Comparison of ENCODE assay signal across 27 cellular contexts in genomic region chr12:101599311-101599710, GRCh38. TPM values are rescaled to one million over a fixed set of nuclear protein-coding genes. Genes with fewer than 3 reads are reported as not detected.
"Had no signal": no experiment of that assay in that cellular context is flagged by ENCODE, and none has a peak within 500 bp of the region (broad histone marks: within the 10 kb centered on the region; RNA-seq: fewer than 3 reads in every experiment).

No MANE protein-coding gene starts in this region.

- H3K9me3 ChIP-seq: colonic mucosa, prostate gland, upper lobe of left lung had no signal

- H3K9me3 Mint-ChIP-seq: activated naive CD8-positive, alpha-beta T cell treated with anti-CD3 and anti-CD28 coated beads, Interleukin-2, amount 10 ng/mL, durations not matched to agents 7 days and 5 days; activated T-helper 1 cell treated with anti-CD3 and anti-CD28 coated beads, Interleukin-12 subunit alpha, Interleukin-12 subunit beta, Interleukin-2, Interleukin-4 antibody, amounts not matched to agents 30 ng/mL and 10 ng/mL and 1 ng/mL, durations not matched to agents 14 hours and 24 hours and 36 hours; central memory CD8-positive, alpha-beta T cell; endodermal cell; naive B cell; neural crest cell; stimulated activated naive CD8-positive, alpha-beta T cell treated with anti-CD3 and anti-CD28 coated beads, Interleukin-15, amount 100 ng/mL, for 72 hours had no signal

- H3K27me3 ChIP-seq: colonic mucosa, upper lobe of left lung had no signal

- H3K4me3 Mint-ChIP-seq: activated CD4-positive, alpha-beta T cell treated with anti-CD3 and anti-CD28 coated beads for 36 hours; activated naive CD8-positive, alpha-beta T cell treated with anti-CD3 and anti-CD28 coated beads, Interleukin-2, amount 10 ng/mL, durations not matched to agents 7 days and 5 days; activated T-helper 1 cell treated with anti-CD3 and anti-CD28 coated beads, Interleukin-12 subunit alpha, Interleukin-12 subunit beta, Interleukin-2, Interleukin-4 antibody, amounts not matched to agents 30 ng/mL and 10 ng/mL and 1 ng/mL, durations not matched to agents 14 hours and 24 hours and 36 hours; central memory CD8-positive, alpha-beta T cell; endodermal cell; naive B cell; neural crest cell; stimulated activated naive CD8-positive, alpha-beta T cell treated with anti-CD3 and anti-CD28 coated beads, Interleukin-15, amount 100 ng/mL, for 72 hours had no signal

- DNase-seq: activated CD4-positive, alpha-beta T cell treated with anti-CD3 and anti-CD28 coated beads for 36 hours; activated CD4-positive, alpha-beta T cell treated with anti-CD3 and anti-CD28 coated beads, Interleukin-2, amount 50 U/mL, for 48 hours; activated naive CD8-positive, alpha-beta T cell treated with anti-CD3 and anti-CD28 coated beads, Interleukin-2, amount 10 ng/mL, durations not matched to agents 7 days and 5 days; activated T-cell treated with anti-CD3 and anti-CD28 coated beads for 4 hours; anterior cingulate cortex; colonic mucosa; endodermal cell; foreskin fibroblast; glutamatergic neuron; naive B cell; right cardiac atrium; stimulated activated CD4-positive, alpha-beta T cell treated with anti-CD3 and anti-CD28 coated beads, Interleukin-15, amount 100 ng/mL, for 24 hours; stimulated activated CD4-positive, alpha-beta T cell treated with anti-CD3 and anti-CD28 coated beads, Interleukin-2, amount 100 ng/mL, for 48 hours; stimulated activated naive CD8-positive, alpha-beta T cell treated with anti-CD3 and anti-CD28 coated beads, Interleukin-15, amount 100 ng/mL, for 72 hours; upper lobe of left lung; WERI-Rb-1 had no signal

- H3K4me3 ChIP-seq: colonic mucosa, prostate gland, upper lobe of left lung had no signal

- H3K27ac ChIP-seq: colonic mucosa, epithelial cell of prostate, upper lobe of left lung, WERI-Rb-1 had no signal

- H3K4me1 ChIP-seq: colonic mucosa, prostate gland, upper lobe of left lung had no signal

- H3K4me1 Mint-ChIP-seq: activated naive CD8-positive, alpha-beta T cell treated with anti-CD3 and anti-CD28 coated beads, Interleukin-2, amount 10 ng/mL, durations not matched to agents 7 days and 5 days; central memory CD8-positive, alpha-beta T cell; naive B cell had no signal

- ATAC-seq: activated CD4-positive, alpha-beta T cell treated with anti-CD3 and anti-CD28 coated beads for 36 hours; left lobe of liver; right cardiac atrium; stimulated activated naive CD8-positive, alpha-beta T cell treated with anti-CD3 and anti-CD28 coated beads, Interleukin-15, amount 100 ng/mL, for 72 hours had no signal

- H3K36me3 ChIP-seq: colonic mucosa, prostate gland, upper lobe of left lung, WERI-Rb-1 had no signal

- H3K27ac Mint-ChIP-seq: activated CD4-positive, alpha-beta T cell treated with anti-CD3 and anti-CD28 coated beads for 36 hours; activated naive CD8-positive, alpha-beta T cell treated with anti-CD3 and anti-CD28 coated beads, Interleukin-2, amount 10 ng/mL, durations not matched to agents 7 days and 5 days; activated T-helper 1 cell treated with anti-CD3 and anti-CD28 coated beads, Interleukin-12 subunit alpha, Interleukin-12 subunit beta, Interleukin-2, Interleukin-4 antibody, amounts not matched to agents 30 ng/mL and 10 ng/mL and 1 ng/mL, durations not matched to agents 14 hours and 24 hours and 36 hours; stimulated activated naive CD8-positive, alpha-beta T cell treated with anti-CD3 and anti-CD28 coated beads, Interleukin-15, amount 100 ng/mL, for 72 hours had no signal

- H3K36me3 Mint-ChIP-seq: activated naive CD8-positive, alpha-beta T cell treated with anti-CD3 and anti-CD28 coated beads, Interleukin-2, amount 10 ng/mL, durations not matched to agents 7 days and 5 days; naive B cell had no signal

- H3K27me3 Mint-ChIP-seq: central memory CD8-positive, alpha-beta T cell had no signal

RNA-seq across cellular contexts. Expression of gene MYBPC1, which starts 4.5 kb away (rescaled TPM):
- total RNA-seq: activated CD4-positive, alpha-beta T cell treated with anti-CD3 and anti-CD28 coated beads for 36 hours; activated naive CD8-positive, alpha-beta T cell treated with anti-CD3 and anti-CD28 coated beads, Interleukin-2, amount 10 ng/mL, durations not matched to agents 7 days and 5 days; activated T-helper 1 cell treated with anti-CD3 and anti-CD28 coated beads, Interleukin-12 subunit alpha, Interleukin-12 subunit beta, Interleukin-2, Interleukin-4 antibody, amounts not matched to agents 30 ng/mL and 10 ng/mL and 1 ng/mL, durations not matched to agents 14 hours and 24 hours and 36 hours; endodermal cell; left lobe of liver; lung microvascular endothelial cell; mononuclear cell; neural crest cell; omental fat pad; T-helper 2 cell treated with Interferon-gamma antibody and Interleukin-4, amounts not matched to agents 100 ng/mL and 5 ng/mL, for 36 hours had no signal
- polyA plus RNA-seq: keratinocyte had no signal
